8 cellular contexts compared by ENCODE assay signal in genomic region chr15:79923068-79923514, GRCh38. TPM values are rescaled to one million over a fixed set of nuclear protein-coding genes. Genes with fewer than 3 reads are reported as not detected.
DNase-seq lines count a peak whose midpoint lies in the region; ATAC-seq lines count a peak whose summit lies in the region.

No MANE protein-coding gene starts in this region.

- ATAC-seq in GM21786 (IDR thresholded peaks at IDR 0.05; ENCODE audit: unreplicated experiment) = peak; percentile 33

- peak overlapping the region; percentile 96 for H3K4me3 ChIP-seq in iPS DF 6.9 (ENCODE audit: low read length)
- peak overlapping the region; percentile 76 to 89 (median 89) for H3K4me3 ChIP-seq in skeletal muscle tissue (ENCODE audit: low read length in 3 of 3)

- H3K36me3 ChIP-seq in KOPT-K1 (ENCODE audit: insufficient read depth, low read length) (peaks cover 36% of the 10 kb centered on the region), iPS DF 6.9 (ENCODE audit: control insufficient read depth, insufficient read depth, low read length) (peaks cover 4% of the 10 kb centered on the region; the same call in 1 of the 2 replicates), skeletal muscle tissue (ENCODE audit: control insufficient read depth in 3 of 3, insufficient read depth in 3 of 3, low read length in 3 of 3) (peaks cover 0 to 6% (median 0%) of the 10 kb centered on the region in 3 donors)

- H3K9ac ChIP-seq in skeletal muscle tissue (ENCODE audit: low read depth in 1 of 3, low read length in 3 of 3) = peak overlapping the region; percentile 83 to 89 (median 88)

- H3K4me1 ChIP-seq in iPS DF 6.9 (ENCODE audit: control insufficient read depth, insufficient read depth, low read length) = no peaks in the 10 kb centered on the region; the same call in 1 of the 2 replicates
- H3K4me1 ChIP-seq in skeletal muscle tissue (ENCODE audit: control insufficient read depth in 3 of 3, insufficient read depth in 3 of 3, low read length in 3 of 3) = peaks cover 4 to 5% (median 5%) of the 10 kb centered on the region in 3 donors

- DNase-seq in G401 (ENCODE audit: low spot score) = peak; percentile 57
- DNase-seq in T1000 (lab: John Stamatoyannopoulos, UW) = peak; percentile 20
- DNase-seq in astrocyte of the hippocampus (ENCODE audit: low read depth, low spot score) = peak; percentile 80
- no peak for DNase-seq in iPS DF 6.9 (ENCODE audit: low read depth, low spot score)
- no peak for DNase-seq in NCI-H1930 (lab: John Stamatoyannopoulos, UW)

- H3K9me3 ChIP-seq in KOPT-K1 (ENCODE audit: insufficient read depth, low read length, poor library complexity, severe bottlenecking) (peaks cover 42% of the 10 kb centered on the region), iPS DF 6.9 (ENCODE audit: control insufficient read depth, insufficient read depth, low read length) (peaks cover 2% of the 10 kb centered on the region), skeletal muscle tissue (ENCODE audit: control insufficient read depth in 3 of 3, low read length in 3 of 3) (peaks cover 0 to 5% (median 3%) of the 10 kb centered on the region in 3 donors)

- H3K27me3 ChIP-seq in iPS DF 6.9 (ENCODE audit: control insufficient read depth, insufficient read depth, low read length) (no peaks in the 10 kb centered on the region), skeletal muscle tissue (ENCODE audit: control insufficient read depth in 3 of 3, insufficient read depth in 3 of 3, low read length in 3 of 3) (no peaks in the 10 kb centered on the region)

- no CpG with 5 or more reads among the region's 51 CpGs for WGBS in iPS DF 6.9 (ENCODE audit: insufficient coverage, insufficient read length)

- in situ Hi-C loops in G401 (cut with HindIII; ENCODE audit: low sequenced_read_pairs) = no loop called here

- H3K27ac ChIP-seq in KOPT-K1 (ENCODE audit: low read depth, low read length, poor library complexity, severe bottlenecking) = peak overlapping the region; percentile 98
- no peak overlapping the region for H3K27ac ChIP-seq in iPS DF 6.9 (ENCODE audit: low read length)
- H3K27ac ChIP-seq in skeletal muscle tissue (ENCODE audit: low read depth, low read length) = peak overlapping the region; percentile 85

RNA-seq across cellular contexts. Expression of gene MTHFS, which starts 26.3 kb away (rescaled TPM):
- 83.6 and 92.9 TPM in 2 replicates for total RNA-seq in G401 (2014; rRNA removed; shearing (Covaris generic))
- total RNA-seq in skeletal muscle tissue = 8.4 TPM

RNA-seq across cellular contexts. Expression of gene BCL2A1, which starts 47.9 kb away (rescaled TPM):
- total RNA-seq in G401 (2014; rRNA removed; shearing (Covaris generic)) = not detected in 2 replicates
- total RNA-seq in skeletal muscle tissue = 1.0 TPM

Comparison
In these comparisons a context has a peak if more than half of its experiments do, and no peak if none do; other contexts are left out.
1. DNase-seq: peak in G401 (single experiment), T1000 (single experiment) and astrocyte of the hippocampus (single experiment); none in iPS DF 6.9 (single experiment) and NCI-H1930 (0 of 2).